Comparison of ENCODE assay signal across 19 cellular contexts in genomic region chr1:18461656-18462055, GRCh38. TPM values are rescaled to one million over a fixed set of nuclear protein-coding genes. Genes with fewer than 3 reads are reported as not detected.
A peak's percentile ranks its signal among the peaks of the same experiment; 100 is the strongest.
DNase-seq lines count a peak whose midpoint lies in the region; ATAC-seq, FAIRE-seq and TF ChIP-seq lines count a peak whose summit lies in the region.
"Had no signal": no experiment of that assay in that cellular context is flagged by ENCODE, and none has a peak within 500 bp of the region (broad histone marks: within the 10 kb centered on the region; RNA-seq: fewer than 3 reads in every experiment).

No MANE protein-coding gene starts in this region.

- POLR2A ChIA-PET in H1 (lab: Charles Lee; ENCODE audit: partially characterized antibody): no interaction called here

- no peak overlapping the region for H3K4me2 ChIP-seq in H1 (ENCODE audit: insufficient read depth in 1 of 2, low read depth in 2 of 2, low read length in 2 of 2)

- H4K8ac ChIP-seq in H1 (ENCODE audit: extremely low read depth, insufficient read depth, low read length): peak overlapping the region; percentile 68; the same call in 1 of the 2 replicates

- no peak for TF ChIP-seq RAD21 in H1 (IDR thresholded peaks at IDR 0.05 in 1 of 2, conservative IDR thresholded peaks at IDR 0.05 in 1 of 2; ENCODE audit: low read depth in 2 of 2, low read length in 2 of 2)

- no peak overlapping the region for H3K18ac ChIP-seq in H1 (ENCODE audit: extremely low read depth, low read length)

- no peak for ATAC-seq in GM18505 (IDR thresholded peaks at IDR 0.05; ENCODE audit: unreplicated experiment)
- ATAC-seq: CD8-positive, alpha-beta T cell; HCT116 had no signal

- intact Hi-C loops in stomach (cut with DNase I; ENCODE audit: low total_unique reads): no loop called here

- no peak overlapping the region for H4K5ac ChIP-seq in H1 (ENCODE audit: insufficient read length, low read depth, low read length)

- H2AK5ac ChIP-seq in H1 (ENCODE audit: low read depth, low read length): no peak overlapping the region

- H2BK5ac ChIP-seq in H1 (ENCODE audit: low read depth, low read length): no peak overlapping the region

- H2BK120ac ChIP-seq in H1 (replicated peaks; ENCODE audit: low read depth, low read length): no peak overlapping the region

- H4K20me1 ChIP-seq in H1 (replicated peaks in 1 of 2; ENCODE audit: control insufficient read depth in 1 of 2, insufficient read depth in 2 of 2, low read length in 2 of 2): no peaks in the 10 kb centered on the region

- no peak overlapping the region for H3K9ac ChIP-seq in H1 (replicated peaks in 1 of 4; ENCODE audit: extremely low read depth in 1 of 4, low read depth in 3 of 4, low read length in 3 of 4)
- H3K9ac ChIP-seq: GM23248 had no signal

- no peak overlapping the region for H2BK20ac ChIP-seq in H1 (ENCODE audit: low read length)

- TF ChIP-seq POLR2A in H1 (IDR thresholded peaks at IDR 0.05; ENCODE audit: control extremely low read depth in 1 of 2, low read depth in 2 of 2, low read length in 2 of 2) (no peak), stomach (IDR thresholded peaks at IDR 0.05) (no peak), GM12891 (IDR thresholded peaks at IDR 0.05; ENCODE audit: low read depth, low read length) (no peak), GM18505 (IDR thresholded peaks at IDR 0.05; ENCODE audit: borderline replicate concordance, extremely low read depth, insufficient read depth, insufficient read length) (no peak)

- CTCF ChIA-PET in H1 (lab: Charles Lee; ENCODE audit: partially characterized antibody): interaction anchor here (0.9 kb wide), 1 partner anchor 16 kb away, joined by 3 read pairs; no protein-coding TSS in a partner anchor

- 91% methylated on average over 10 of the region's 10 CpGs; no CpG with 5 or more reads in 1 of the 2 experiments for WGBS in H1 (ENCODE audit: extremely low coverage in 1 of 2, insufficient coverage in 1 of 2, insufficient read length in 1 of 2, insufficient replicate concordance in 2 of 2, low coverage in 1 of 2, low lambda C conversion rate in 2 of 2, missing lambda C conversion rate in 1 of 2), 2 experiments
- 54 to 87% (median 67%) methylated on average over 10 of the region's 10 CpGs for WGBS in stomach, 5 donors

- H3K23me2 ChIP-seq in H1 (ENCODE audit: low read depth, low read length): no peaks in the 10 kb centered on the region

- no peak overlapping the region for H3K4me3 ChIP-seq in H1 (ENCODE audit: extremely low read depth in 1 of 4, insufficient read depth in 2 of 4, low read depth in 3 of 4, low read length in 4 of 4)
- H3K4me3 ChIP-seq in stomach: no peak overlapping the region
- H3K4me3 ChIP-seq: GM23248 had no signal

- H3K4me1 ChIP-seq in H1 (replicated peaks in 1 of 4; ENCODE audit: control insufficient read depth in 3 of 4, insufficient read depth in 4 of 4, low read length in 3 of 4): no peaks in the 10 kb centered on the region
- peaks cover 12 to 27% (median 21%) of the 10 kb centered on the region in 4 donors for H3K4me1 ChIP-seq in stomach

- no peak overlapping the region for H3K4ac ChIP-seq in H1 (replicated peaks; ENCODE audit: insufficient read length, low read depth, low read length)

- 0 out of 2 replicates have a peak overlapping the region, but pooled peaks have one; percentile 49 for H2BK15ac ChIP-seq in H1 (ENCODE audit: low read length)

- no peak overlapping the region for H4K91ac ChIP-seq in H1 (replicated peaks; ENCODE audit: insufficient read length, low read length)

- H3K79me1 ChIP-seq in H1 (ENCODE audit: low read depth, low read length): no peaks in the 10 kb centered on the region

- no peaks in the 10 kb centered on the region for H3K27me3 ChIP-seq in H1 (replicated peaks in 1 of 4; ENCODE audit: control insufficient read depth in 3 of 4, extremely low read depth in 1 of 4, insufficient read depth in 3 of 4, low read length in 3 of 4)
- peaks cover 0 to 49% (median 0%) of the 10 kb centered on the region in 3 donors for H3K27me3 ChIP-seq in stomach

- H3K14ac ChIP-seq in H1 (ENCODE audit: insufficient read length): no peak overlapping the region

- H3K27ac ChIP-seq in H1 (ENCODE audit: low read depth, low read length) (no peak overlapping the region), stomach (no peak overlapping the region)
- H3K27ac ChIP-seq: GM23248 had no signal

- DNase-seq in NCI-H526 treated with DMSO at 0.1 percent for 48 hours (lab: John Stamatoyannopoulos, UW): peak; percentile 73
- DNase-seq in H1 (ENCODE audit: low read depth in 1 of 2, low spot score in 2 of 2): no peak
- peak; percentile 38 for DNase-seq in stomach
- no peak for DNase-seq in GM12891 (ENCODE audit: insufficient read length, low spot score)
- DNase-seq in inferior parietal cortex (ENCODE audit: extremely low spot score): no peak
- DNase-seq: C1 segment of cervical spinal cord; Caco-2; CD4-positive, CD25-positive, alpha-beta regulatory T cell; CD8-positive, alpha-beta T cell; DMS153; DND-41; GM23248; H9 had no signal

- no peaks in the 10 kb centered on the region for H3K79me2 ChIP-seq in H1 (ENCODE audit: control insufficient read depth in 1 of 2, insufficient read depth in 2 of 2, low read length in 2 of 2)

- H3K36me3 ChIP-seq in H1 (ENCODE audit: control insufficient read depth in 2 of 4, insufficient read depth in 4 of 4, low read length in 3 of 4) (no peaks in the 10 kb centered on the region), stomach (no peaks in the 10 kb centered on the region)

- FAIRE-seq in H1 (lab: Jason Lieb, UNC) (no peak), GM12891 (lab: Jason Lieb, UNC) (no peak)
- FAIRE-seq: G401.6, GM18507 had no signal

- H3K56ac ChIP-seq in H1 (replicated peaks; ENCODE audit: insufficient read length, low read depth, low read length): no peak overlapping the region

- no peaks in the 10 kb centered on the region for H3K9me3 ChIP-seq in H1 (ENCODE audit: insufficient read depth in 2 of 2, low read depth in 1 of 2, low read length in 1 of 2)
- no peaks in the 10 kb centered on the region for H3K9me3 ChIP-seq in stomach
- H3K9me3 ChIP-seq: Caco-2 had no signal

- H2BK12ac ChIP-seq in H1 (ENCODE audit: low read depth, low read length): no peak overlapping the region

- no peak overlapping the region for H3K23ac ChIP-seq in H1 (ENCODE audit: insufficient read length)

- no peak overlapping the region for H2AFZ ChIP-seq in H1 (ENCODE audit: low read length)
- H2AFZ ChIP-seq: GM23248 had no signal

- TF ChIP-seq EP300 in H1 (IDR thresholded peaks at IDR 0.05; ENCODE audit: borderline replicate concordance in 1 of 2, low read depth in 2 of 2, low read length in 2 of 2): no peak
- TF ChIP-seq EP300 in stomach (IDR thresholded peaks at IDR 0.05): no peak

- TF ChIP-seq CTCF in H1 (IDR thresholded peaks at IDR 0.05; ENCODE audit: control extremely low read depth in 1 of 3, insufficient read depth in 1 of 3, low read depth in 1 of 3, low read length in 3 of 3) (no peak), stomach (IDR thresholded peaks at IDR 0.05) (no peak)

TF ChIP-seq in H1, 55 proteins besides CTCF, POLR2A, EP300 and RAD21:
- TF ChIP-seq GTF2F1 (IDR thresholded peaks at IDR 0.05; ENCODE audit: borderline replicate concordance, low read depth, low read length): no peak
- TF ChIP-seq ATF3 (IDR thresholded peaks at IDR 0.05; ENCODE audit: insufficient read depth, low read depth, low read length): no peak
- no peak for TF ChIP-seq GABPA (IDR thresholded peaks at IDR 0.05; ENCODE audit: borderline replicate concordance, insufficient read depth, low read length)
- no peak for TF ChIP-seq SIN3A (conservative IDR thresholded peaks at IDR 0.05 in 1 of 2, IDR thresholded peaks at IDR 0.05 in 1 of 2; ENCODE audit: low read depth in 1 of 2, low read length in 2 of 2)

TF ChIP-seq in GM12891, 5 proteins besides CTCF, POLR2A, EP300 and RAD21:
- TF ChIP-seq POLR2AphosphoS5 (IDR thresholded peaks at IDR 0.05; ENCODE audit: low read depth, low read length) (no peak), POU2F2 (IDR thresholded peaks at IDR 0.05; ENCODE audit: low read depth, low read length) (no peak), TAF1 (IDR thresholded peaks at IDR 0.05; ENCODE audit: low read depth, low read length) (no peak), SPI1 (IDR thresholded peaks at IDR 0.05; ENCODE audit: low read depth, low read length) (no peak), PAX5 (IDR thresholded peaks at IDR 0.05; ENCODE audit: insufficient read depth, low read length, severe bottlenecking) (no peak)

RNA-seq across cellular contexts. Expression of gene KLHDC7A, which starts 19.1 kb away (rescaled TPM):
- total RNA-seq in H1 (2021; fragmentation: NEBNext Ultra II Directional; extraction: Animal tissue kit (Norgen Biotek cat#: 25700)): 18.9 and 19.1 TPM in 2 replicates
- 3.9 and 8.5 TPM in 2 replicates for polyA plus RNA-seq in H1 (2011; rRNA removed)
- polyA plus RNA-seq in H1 (2011; cell fraction: cytosol; rRNA removed): 6.8 TPM
- polyA plus RNA-seq in H1 (2011; cell fraction: nucleus; rRNA removed): 15.3 TPM
- polyA plus RNA-seq in H1 (2012, experiment 1 of 2): 7.8 to 11.5 TPM (median 10.0 TPM) in 4 replicates
- polyA plus RNA-seq in H1 (2012, experiment 2 of 2): 8.7 TPM
- 17.9 TPM for polyA plus RNA-seq in H1 (2013, experiment 1 of 2)
- polyA plus RNA-seq in H1 (2013, experiment 2 of 2): 18.2 TPM
- polyA minus RNA-seq in H1 (2011; rRNA and poly(A)+ RNA removed): 9.1 and 9.2 TPM in 2 replicates
- polyA minus RNA-seq in H1 (2011; cell fraction: cytosol; rRNA and poly(A)+ RNA removed): 11.3 TPM
- polyA minus RNA-seq in H1 (2011; cell fraction: nucleus; rRNA and poly(A)+ RNA removed): 21.2 TPM
- total RNA-seq in stomach: 1 to 10 TPM in 4 of 5 donors, under 1 TPM in 1; 0.29 to 8.9 (median 4.9) TPM
- 1 to 10 TPM in 1 of 3 donors, under 1 TPM in 2; 0.92 to 1.9 (median 0.93) TPM for polyA plus RNA-seq in stomach
- not detected for polyA plus RNA-seq in GM12891 (2012; ENCODE audit: low read depth, missing spikeins)
- total RNA-seq: A673; CD4-positive, CD25-positive, alpha-beta regulatory T cell; CD8-positive, alpha-beta T cell; GM23248 had no signal
- polyA plus RNA-seq: BJ; CD4-positive, CD25-positive, alpha-beta regulatory T cell; GM23248 had no signal

Comparison
In these comparisons a context has a peak if more than half of its experiments do, and no peak if none do; other contexts are left out.
1. DNase-seq: peak in NCI-H526 treated with DMSO at 0.1 percent for 48 hours (single experiment) and stomach (single experiment); none in H1 (0 of 2), GM12891 (single experiment) and inferior parietal cortex (single experiment).